ENCODE assay signal across 12 cellular contexts in genomic region chr3:171261487-171261886, GRCh38.
DNase-seq lines count a peak whose midpoint lies in the region; ATAC-seq and TF ChIP-seq lines count a peak whose summit lies in the region.
"Had no signal": no experiment of that assay in that cellular context is flagged by ENCODE, and none has a peak within 500 bp of the region (broad histone marks: within the 10 kb centered on the region; RNA-seq: fewer than 3 reads in every experiment).

No MANE protein-coding gene starts in this region.

- H3K4me1 Mint-ChIP-seq in activated CD4-positive, alpha-beta T cell treated with anti-CD3 and anti-CD28 coated beads for 36 hours = peaks cover 84% of the 10 kb centered on the region
- H3K4me1 Mint-ChIP-seq in stimulated activated naive B cell treated with anti-CD40 and anti-IgM and Interleukin-4, amounts not matched to agents 10 μg/mL and 1 μg/mL and 100 μg/mL, for 72 hours = peaks cover 10 to 11% of the 10 kb centered on the region in 2 donors

- POLR2A ChIA-PET in activated CD4-positive, alpha-beta T cell treated with anti-CD3 and anti-CD28 coated beads for 36 hours (lab: Charles Lee) = no interaction called here

- no peak overlapping the region for H3K4me3 ChIP-seq in epithelial cell of proximal tubule (ENCODE audit: low read depth, low read length)
- no peak overlapping the region for H3K4me3 ChIP-seq in lower leg skin (ENCODE audit: low read depth, poor library complexity, severe bottlenecking)

- TF ChIP-seq CTCF in epithelial cell of proximal tubule (conservative IDR thresholded peaks at IDR 0.05; ENCODE audit: low read depth, low read length) (no peak), lower leg skin (IDR thresholded peaks at IDR 0.05) (no peak)

- no peak for ATAC-seq in activated CD4-positive, alpha-beta T cell treated with anti-CD3 and anti-CD28 coated beads for 36 hours
- ATAC-seq in stimulated activated naive B cell treated with anti-CD40 and anti-IgM and Interleukin-4, amounts not matched to agents 10 μg/mL and 1 μg/mL and 100 μg/mL, for 72 hours (replicated peaks) = peak; percentile 59 to 78

- H3K36me3 Mint-ChIP-seq in activated CD4-positive, alpha-beta T cell treated with anti-CD3 and anti-CD28 coated beads for 36 hours (ENCODE audit: low read depth) = peaks cover 18% of the 10 kb centered on the region
- H3K36me3 Mint-ChIP-seq in stimulated activated naive B cell treated with anti-CD40 and anti-IgM and Interleukin-4, amounts not matched to agents 10 μg/mL and 1 μg/mL and 100 μg/mL, for 72 hours = no peaks in the 10 kb centered on the region
- H3K36me3 Mint-ChIP-seq: IgD-negative memory B cell, mesothelial cell of epicardium had no signal

- no peaks in the 10 kb centered on the region for H3K27me3 Mint-ChIP-seq in activated CD4-positive, alpha-beta T cell treated with anti-CD3 and anti-CD28 coated beads for 36 hours
- no peaks in the 10 kb centered on the region for H3K27me3 Mint-ChIP-seq in stimulated activated naive B cell treated with anti-CD40 and anti-IgM and Interleukin-4, amounts not matched to agents 10 μg/mL and 1 μg/mL and 100 μg/mL, for 72 hours
- H3K27me3 Mint-ChIP-seq: IgD-negative memory B cell had no signal

- no peak for TF ChIP-seq POLR2A in lower leg skin (IDR thresholded peaks at IDR 0.05)

- DNase-seq in activated CD4-positive, alpha-beta T cell treated with anti-CD3 and anti-CD28 coated beads for 36 hours = no peak
- DNase-seq in activated CD4-positive, alpha-beta T cell treated with anti-CD3 and anti-CD28 coated beads, Interleukin-2, amount 50 U/mL, for 4 hours = no peak
- DNase-seq in RKO (ENCODE audit: low spot score) (peak; percentile 4), epithelial cell of proximal tubule (ENCODE audit: low read depth) (peak; percentile 39), posterior vena cava (ENCODE audit: low spot score) (no peak), lower leg skin (ENCODE audit: low spot score in 2 of 2) (no peak), NCI-H82 (lab: John Stamatoyannopoulos, UW) (no peak)
- DNase-seq in stimulated activated naive B cell treated with anti-CD40 and anti-IgM and Interleukin-4, amounts not matched to agents 10 μg/mL and 1 μg/mL and 100 μg/mL, for 72 hours = no peak
- DNase-seq: brain microvascular endothelial cell, NCI-H345 had no signal

- no peak overlapping the region for H3K4me3 Mint-ChIP-seq in activated CD4-positive, alpha-beta T cell treated with anti-CD3 and anti-CD28 coated beads for 36 hours
- no peak overlapping the region for H3K4me3 Mint-ChIP-seq in stimulated activated naive B cell treated with anti-CD40 and anti-IgM and Interleukin-4, amounts not matched to agents 10 μg/mL and 1 μg/mL and 100 μg/mL, for 72 hours
- H3K4me3 Mint-ChIP-seq: mesothelial cell of epicardium had no signal

- 71 to 76% methylated on average over 3 of the region's 3 CpGs for WGBS in lower leg skin, 2 donors

- H3K9me3 Mint-ChIP-seq in activated CD4-positive, alpha-beta T cell treated with anti-CD3 and anti-CD28 coated beads for 36 hours (ENCODE audit: low read depth) = peaks cover 7% of the 10 kb centered on the region
- H3K9me3 Mint-ChIP-seq in stimulated activated naive B cell treated with anti-CD40 and anti-IgM and Interleukin-4, amounts not matched to agents 10 μg/mL and 1 μg/mL and 100 μg/mL, for 72 hours = peaks cover 0 to 1% of the 10 kb centered on the region in 2 donors
- H3K9me3 Mint-ChIP-seq: mesothelial cell of epicardium had no signal

- intact Hi-C loops in activated CD4-positive, alpha-beta T cell treated with anti-CD3 and anti-CD28 coated beads for 36 hours (cut with DNase I, micrococcal nuclease) = no loop called here
- intact Hi-C loops in posterior vena cava (cut with DNase I) (no loop called here), lower leg skin (cut with DNase I; ENCODE audit: low total_unique reads) (no loop called here)

- CTCF ChIA-PET in activated CD4-positive, alpha-beta T cell treated with anti-CD3 and anti-CD28 coated beads for 36 hours (lab: Charles Lee) = no interaction called here

- peak overlapping the region; percentile 55 for H3K27ac Mint-ChIP-seq in activated CD4-positive, alpha-beta T cell treated with anti-CD3 and anti-CD28 coated beads for 36 hours
- H3K27ac Mint-ChIP-seq in stimulated activated naive B cell treated with anti-CD40 and anti-IgM and Interleukin-4, amounts not matched to agents 10 μg/mL and 1 μg/mL and 100 μg/mL, for 72 hours = no peak overlapping the region
- H3K27ac Mint-ChIP-seq: mesothelial cell of epicardium had no signal

Comparison
In these comparisons a context has a peak if more than half of its experiments do, and no peak if none do; other contexts are left out.
1. DNase-seq: peak in RKO (single experiment) and epithelial cell of proximal tubule (single experiment); none in activated CD4-positive, alpha-beta T cell treated with anti-CD3 and anti-CD28 coated beads for 36 hours (single experiment), activated CD4-positive, alpha-beta T cell treated with anti-CD3 and anti-CD28 coated beads, Interleukin-2, amount 50 U/mL, for 4 hours (0 of 2), stimulated activated naive B cell treated with anti-CD40 and anti-IgM and Interleukin-4, amounts not matched to agents 10 μg/mL and 1 μg/mL and 100 μg/mL, for 72 hours (single experiment), posterior vena cava (single experiment), lower leg skin (0 of 2) and NCI-H82 (single experiment).